In the genomic region with DNA sequence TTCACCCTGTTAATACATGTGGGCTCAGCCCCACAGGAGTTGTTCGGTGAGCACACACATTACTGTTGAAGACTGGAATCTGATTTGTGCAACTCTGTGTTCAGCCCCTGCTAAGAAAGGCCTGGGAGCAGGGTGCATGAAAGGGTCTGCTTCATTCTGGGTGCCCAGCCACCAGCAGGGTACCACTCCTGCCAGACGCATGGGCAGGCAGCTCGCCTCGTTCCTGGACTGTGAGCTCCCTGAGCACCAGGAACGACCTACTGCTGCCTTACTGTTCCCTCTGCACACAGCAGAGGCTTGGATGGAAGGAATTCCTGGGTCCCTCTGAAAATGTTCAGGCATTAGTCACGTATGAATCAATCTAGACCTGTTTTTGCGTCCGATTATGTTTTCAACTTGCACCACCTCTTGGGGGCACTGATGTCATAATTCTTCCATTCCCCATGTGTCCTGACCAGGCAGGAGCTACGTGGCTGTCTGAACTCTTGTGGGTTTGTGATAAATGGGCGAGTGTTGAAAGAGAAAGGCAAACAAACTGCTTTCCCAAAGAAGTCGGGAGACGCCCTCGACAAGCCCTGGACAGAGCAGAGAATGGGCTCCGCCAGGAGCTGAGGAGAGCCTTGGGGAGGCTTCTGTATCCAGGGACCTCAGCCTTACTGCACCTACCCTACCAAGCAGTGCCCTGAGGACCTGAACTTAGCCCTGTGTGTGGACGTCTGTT, we compare ENCODE assay signal across 8 cellular contexts.
A peak's percentile ranks its signal among the peaks of the same experiment; 100 is the strongest.
DNase-seq lines count a peak whose midpoint lies in the region; ATAC-seq and TF ChIP-seq lines count a peak whose summit lies in the region.

No MANE protein-coding gene starts in this region.

- no peaks in the 10 kb centered on the region for H3K9me3 Mint-ChIP-seq in natural killer cell

- TF ChIP-seq CTCF in mammary epithelial cell (conservative IDR thresholded peaks at IDR 0.05 in 1 of 2, IDR thresholded peaks at IDR 0.05 in 1 of 2; ENCODE audit: extremely low read depth in 1 of 2, insufficient read depth in 1 of 2, low read depth in 1 of 2, low read length in 2 of 2) (peak in 1 of 2 donors; percentile 9), natural killer cell (IDR thresholded peaks at IDR 0.05) (no peak)

- peaks cover 15 to 18% of the 10 kb centered on the region in 2 donors for H3K4me1 Mint-ChIP-seq in natural killer cell

- BruUV-seq in mammary epithelial cell (replicated peaks; lab: Mats Ljungman, UMichigan): no TSS peak

- H4K20me1 ChIP-seq in mammary epithelial cell (ENCODE audit: insufficient read depth, low read length): no peaks in the 10 kb centered on the region

- no peak overlapping the region for H3K4me3 ChIP-seq in mammary epithelial cell (replicated peaks in 1 of 3; ENCODE audit: insufficient read depth in 1 of 3, low read depth in 2 of 3, low read length in 3 of 3)

- in situ Hi-C loops in mammary epithelial cell (cut with MboI; ENCODE audit: low sequenced_read_pairs in 2 of 2): loop anchor here in 1 of 2 donors (25.0 kb wide), 1 partner anchor 900 kb away; no protein-coding TSS in a partner anchor

- no peak overlapping the region for H3K9ac ChIP-seq in mammary epithelial cell (ENCODE audit: insufficient read depth, low read length)

- H3K27ac Mint-ChIP-seq in natural killer cell: no peak overlapping the region

- peak; percentile 69 for DNase-seq in LoVo (ENCODE audit: low spot score)
- peak; percentile 64 for DNase-seq in mammary epithelial cell
- DNase-seq in natural killer cell: no peak
- DNase-seq in NCI-H526 (lab: John Stamatoyannopoulos, UW): no peak

- 61% methylated on average over 14 of the region's 15 CpGs for WGBS in mammary epithelial cell (ENCODE audit: low coverage, missing lambda C conversion rate)

- intact Hi-C loops in mammary epithelial cell (cut with micrococcal nuclease): no loop called here
- intact Hi-C loops in natural killer cell (cut with micrococcal nuclease): no loop called here

- H3K27ac ChIP-seq in mammary epithelial cell (ENCODE audit: insufficient read depth, low read depth, low read length): no peak overlapping the region

- H2AFZ ChIP-seq in mammary epithelial cell (ENCODE audit: low read depth, low read length): peak overlapping the region; percentile 35

- no peaks in the 10 kb centered on the region for H3K79me2 ChIP-seq in mammary epithelial cell (ENCODE audit: insufficient read depth, low read length)

- ATAC-seq in GM18868 (IDR thresholded peaks at IDR 0.05; ENCODE audit: unreplicated experiment) (peak; percentile 38), natural killer cell (peak; percentile 11 to 21 (median 20)), HG03196 (IDR thresholded peaks at IDR 0.05; ENCODE audit: unreplicated experiment) (no peak), GM18517 (IDR thresholded peaks at IDR 0.05; ENCODE audit: unreplicated experiment) (no peak), HG03139 (IDR thresholded peaks at IDR 0.05; ENCODE audit: unreplicated experiment) (no peak)

- peak overlapping the region; percentile 77 for H3K4me3 Mint-ChIP-seq in natural killer cell

- H3K36me3 ChIP-seq in mammary epithelial cell (ENCODE audit: insufficient read depth, low read length): no peaks in the 10 kb centered on the region

- no peaks in the 10 kb centered on the region for H3K9me3 ChIP-seq in mammary epithelial cell (replicated peaks; ENCODE audit: insufficient read depth, low read length)

- dilution Hi-C loops in mammary epithelial cell (cut with HindIII; ENCODE audit: low sequenced_read_pairs): loop anchor here (25.0 kb wide), 1 partner anchor 550 kb away; no protein-coding TSS in a partner anchor

- H3K4me1 ChIP-seq in mammary epithelial cell (ENCODE audit: insufficient read depth, low read length): peaks cover 9% of the 10 kb centered on the region

- CTCF ChIA-PET in mammary epithelial cell (lab: Charles Lee; ENCODE audit: low non-redundant PET): interaction anchor here (0.7 kb wide), 1 partner anchor 550 kb away, joined by 3 read pairs; no protein-coding TSS in a partner anchor

- H3K27me3 Mint-ChIP-seq in natural killer cell (ENCODE audit: low read depth in 2 of 2): peaks cover 35 to 50% of the 10 kb centered on the region in 2 donors

- peak overlapping the region; percentile 15 for H3K4me2 ChIP-seq in mammary epithelial cell (ENCODE audit: insufficient read depth, low read depth, low read length)

- no peaks in the 10 kb centered on the region for H3K36me3 Mint-ChIP-seq in natural killer cell

- no peaks in the 10 kb centered on the region for H3K27me3 ChIP-seq in mammary epithelial cell (ENCODE audit: insufficient read depth, low read length)

Comparison
In these comparisons a context has a peak if more than half of its experiments do, and no peak if none do; other contexts are left out.
1. ATAC-seq: peak in GM18868 (single experiment) and natural killer cell (3 of 3); none in HG03196 (single experiment), GM18517 (single experiment) and HG03139 (single experiment).
2. DNase-seq: peak in LoVo (single experiment) and mammary epithelial cell (single experiment); none in natural killer cell (single experiment) and NCI-H526 (0 of 2).